In the genomic region with DNA sequence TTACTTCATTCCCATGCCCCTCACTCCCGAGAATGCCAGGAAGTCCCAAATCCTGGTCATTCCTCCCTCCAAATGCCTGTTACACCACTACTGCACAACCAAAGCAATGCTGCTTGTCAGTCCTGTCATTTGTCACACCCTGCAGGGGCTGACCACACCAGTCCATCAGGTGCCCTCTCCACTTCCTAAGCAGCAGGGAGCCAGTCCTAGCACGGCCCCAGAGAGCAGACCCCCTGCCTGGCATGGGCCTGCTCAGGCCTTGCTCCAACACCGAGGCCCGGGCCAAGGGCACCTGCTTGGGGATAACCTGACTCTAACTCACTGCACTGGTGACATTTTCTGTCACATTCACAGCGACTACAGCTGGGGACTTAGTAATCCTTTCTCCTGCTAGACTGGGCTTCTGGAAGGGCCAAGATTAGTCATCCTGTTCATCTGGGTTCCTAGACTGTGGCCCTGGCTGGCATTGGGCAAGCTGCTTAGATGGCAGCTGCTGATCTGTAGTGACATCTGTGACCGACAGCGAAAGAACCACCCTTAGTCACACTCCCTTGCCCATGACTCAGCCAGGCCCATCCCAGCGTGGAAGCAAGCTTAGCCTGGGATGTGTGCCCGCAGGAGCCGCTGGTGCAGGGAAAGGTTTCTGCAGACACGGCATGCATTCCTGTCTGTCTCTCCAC, we compare ENCODE assay signal across 14 cellular contexts. TPM values are rescaled to one million over a fixed set of nuclear protein-coding genes. Genes with fewer than 3 reads are reported as not detected.
A peak's percentile ranks its signal among the peaks of the same experiment; 100 is the strongest.
DNase-seq lines count a peak whose midpoint lies in the region; ATAC-seq, FAIRE-seq and TF ChIP-seq lines count a peak whose summit lies in the region.
"Had no signal": no experiment of that assay in that cellular context is flagged by ENCODE, and none has a peak within 500 bp of the region (broad histone marks: within the 10 kb centered on the region; RNA-seq: fewer than 3 reads in every experiment).

No MANE protein-coding gene starts in this region.

- no peaks in the 10 kb centered on the region for H3K9me3 ChIP-seq in CD4-positive, CD25-positive, alpha-beta regulatory T cell (ENCODE audit: control insufficient read depth in 2 of 2, low read length in 2 of 2)
- H3K9me3 ChIP-seq in HepG2 (ENCODE audit: low read length), result no peaks in the 10 kb centered on the region
- no peaks in the 10 kb centered on the region for H3K9me3 ChIP-seq in upper lobe of right lung
- H3K9me3 ChIP-seq: neutrophil, vagina had no signal

- TF ChIP-seq EP300 in HepG2 (IDR thresholded peaks at IDR 0.05; ENCODE audit: low read depth in 2 of 2, low read length in 2 of 2), result no peak
- TF ChIP-seq EP300 in HepG2 (CRISPR knock-in tag; IDR thresholded peaks at IDR 0.05; ENCODE audit: borderline replicate concordance), result no peak

- intact Hi-C loops in HepG2 (cut with micrococcal nuclease; ENCODE audit: unreplicated experiment) (no loop called here), upper lobe of right lung (cut with DNase I) (no loop called here)

- no peak overlapping the region for H3K27ac ChIP-seq in CD4-positive, CD25-positive, alpha-beta regulatory T cell (ENCODE audit: insufficient read depth, low read length, poor library complexity, severe bottlenecking)
- H3K27ac ChIP-seq in HepG2 (ENCODE audit: extremely low read length, insufficient read depth, low read length) (no peak overlapping the region), upper lobe of right lung (no peak overlapping the region)
- H3K27ac ChIP-seq: hepatocyte, neutrophil, vagina had no signal

- no peak overlapping the region for H2AFZ ChIP-seq in HepG2 (ENCODE audit: low read length)
- H2AFZ ChIP-seq: hepatocyte had no signal

- CTCF ChIA-PET in HepG2 (lab: Yijun Ruan, JAX; ENCODE audit: low intra/inter-chr PET ratio, low total read pairs), result no interaction called here

- ATAC-seq in CD4-positive, CD25-positive, alpha-beta regulatory T cell (ENCODE audit: low read depth in 2 of 2), result no peak
- ATAC-seq in HepG2, result peak; percentile 8; the same call in 2 of the 3 replicates
- ATAC-seq in upper lobe of right lung, result no peak
- ATAC-seq in HG03565 (IDR thresholded peaks at IDR 0.05; ENCODE audit: unreplicated experiment), result no peak

- H3K9me3 Mint-ChIP-seq in CD4-positive, CD25-positive, alpha-beta regulatory T cell, result no peaks in the 10 kb centered on the region
- H3K9me3 Mint-ChIP-seq in IgD-negative memory B cell, result no peaks in the 10 kb centered on the region
- H3K9me3 Mint-ChIP-seq in activated naive CD8-positive, alpha-beta T cell treated with anti-CD3 and anti-CD28 coated beads for 36 hours, result no peaks in the 10 kb centered on the region

- H3K4me2 ChIP-seq in HepG2 (ENCODE audit: low read depth, low read length), result no peak overlapping the region
- H3K4me2 ChIP-seq: hepatocyte had no signal

- peak overlapping the region in 2 of 3 donors; percentile 75 to 92 for H3K27ac Mint-ChIP-seq in CD4-positive, CD25-positive, alpha-beta regulatory T cell
- peak overlapping the region in 2 of 3 donors; percentile 59 to 61 for H3K27ac Mint-ChIP-seq in IgD-negative memory B cell
- H3K27ac Mint-ChIP-seq in activated naive CD8-positive, alpha-beta T cell treated with anti-CD3 and anti-CD28 coated beads for 36 hours, result peak overlapping the region; percentile 46

- DNase-seq in CD4-positive, CD25-positive, alpha-beta regulatory T cell, result no peak
- no peak for DNase-seq in activated naive CD8-positive, alpha-beta T cell treated with anti-CD3 and anti-CD28 coated beads for 36 hours
- DNase-seq in HepG2 (ENCODE audit: low spot score) (no peak), upper lobe of right lung (no peak), midbrain (lab: John Stamatoyannopoulos, UW) (no peak), DMS153 (lab: John Stamatoyannopoulos, UW) (no peak)
- DNase-seq: central memory CD4-positive, alpha-beta T cell; NCI-H2029; SHP77 treated with DMSO at 0.1 percent for 48 hours had no signal

- no peak for TF ChIP-seq CTCF in HepG2 (CRISPR knock-in tag; IDR thresholded peaks at IDR 0.05)
- TF ChIP-seq CTCF in upper lobe of right lung (IDR thresholded peaks at IDR 0.05), result no peak

- H3K27me3 ChIP-seq in CD4-positive, CD25-positive, alpha-beta regulatory T cell (ENCODE audit: control insufficient read depth, insufficient read depth, low read length), result no peaks in the 10 kb centered on the region
- peaks cover 0 to 6% of the 10 kb centered on the region in 2 experiments; a peak in 2 of 5 replicates for H3K27me3 ChIP-seq in HepG2 (ENCODE audit: control insufficient read depth in 1 of 2, insufficient read depth in 2 of 2, low read length in 2 of 2)
- H3K27me3 ChIP-seq in upper lobe of right lung, result no peaks in the 10 kb centered on the region
- H3K27me3 ChIP-seq: hepatocyte, neutrophil, vagina had no signal

- no TSS peak for BruUV-seq in HepG2 (replicated peaks; lab: Mats Ljungman, UMichigan)

- in situ Hi-C loops in HepG2 (cut with HindIII; ENCODE audit: extremely low pct_ligation_motif_present, low pct_unique_long_range_greater_than_20kb), result no loop called here

- H3K36me3 ChIP-seq in CD4-positive, CD25-positive, alpha-beta regulatory T cell (ENCODE audit: control insufficient read depth, insufficient read depth, low read length), result peaks cover 47% of the 10 kb centered on the region
- H3K36me3 ChIP-seq in HepG2 (replicated peaks in 1 of 2; ENCODE audit: control insufficient read depth in 1 of 2, insufficient read depth in 2 of 2, low read length in 2 of 2), result peaks cover 42 to 70% of the 10 kb centered on the region in 2 experiments
- peaks cover 65% of the 10 kb centered on the region for H3K36me3 ChIP-seq in upper lobe of right lung

- 0 out of 2 replicates have a peak overlapping the region, but pooled peaks have one; percentile 14 for H3K9ac ChIP-seq in HepG2 (ENCODE audit: insufficient read depth, low read depth, low read length)

- peaks cover 22% of the 10 kb centered on the region for H3K36me3 Mint-ChIP-seq in CD4-positive, CD25-positive, alpha-beta regulatory T cell
- H3K36me3 Mint-ChIP-seq in IgD-negative memory B cell, result peaks cover 2% of the 10 kb centered on the region
- H3K36me3 Mint-ChIP-seq in activated naive CD8-positive, alpha-beta T cell treated with anti-CD3 and anti-CD28 coated beads for 36 hours, result peaks cover 63% of the 10 kb centered on the region

- H3K4me3 ChIP-seq in CD4-positive, CD25-positive, alpha-beta regulatory T cell (ENCODE audit: low read depth, low read length), result no peak overlapping the region
- H3K4me3 ChIP-seq in HepG2 (replicated peaks in 1 of 3; ENCODE audit: insufficient read depth in 1 of 3, low read depth in 2 of 3, low read length in 3 of 3) (no peak overlapping the region), upper lobe of right lung (no peak overlapping the region)
- H3K4me3 ChIP-seq: hepatocyte, vagina had no signal

- H3K4me1 ChIP-seq in CD4-positive, CD25-positive, alpha-beta regulatory T cell (ENCODE audit: control insufficient read depth, insufficient read depth, low read length, poor library complexity, severe bottlenecking), result peaks cover 16% of the 10 kb centered on the region
- H3K4me1 ChIP-seq in HepG2 (ENCODE audit: insufficient read depth, low read length), result peaks cover 22% of the 10 kb centered on the region
- peaks cover 16% of the 10 kb centered on the region for H3K4me1 ChIP-seq in upper lobe of right lung

- TF ChIP-seq POLR2A in HepG2 (IDR thresholded peaks at IDR 0.05; ENCODE audit: insufficient read depth in 1 of 2, low read depth in 2 of 2, low read length in 2 of 2), result no peak

- WGBS in HepG2 (ENCODE audit: low lambda C conversion rate), result 95% methylated on average over 10 of the region's 11 CpGs

- POLR2A ChIA-PET in HepG2 (lab: Yijun Ruan, JAX), result no interaction called here

- H3K79me2 ChIP-seq in HepG2 (ENCODE audit: insufficient read depth, low read length), result peaks cover 42% of the 10 kb centered on the region

- TF ChIP-seq RAD21 in HepG2 (CRISPR knock-in tag; IDR thresholded peaks at IDR 0.05), result no peak

- no peaks in the 10 kb centered on the region for H3K27me3 Mint-ChIP-seq in CD4-positive, CD25-positive, alpha-beta regulatory T cell
- no peaks in the 10 kb centered on the region for H3K27me3 Mint-ChIP-seq in IgD-negative memory B cell
- H3K27me3 Mint-ChIP-seq in activated naive CD8-positive, alpha-beta T cell treated with anti-CD3 and anti-CD28 coated beads for 36 hours, result no peaks in the 10 kb centered on the region

- FAIRE-seq in HepG2 (lab: Jason Lieb, UNC), result no peak

- no peaks in the 10 kb centered on the region for H4K20me1 ChIP-seq in HepG2 (ENCODE audit: insufficient read depth, low read length)

- peak overlapping the region in 1 of 4 donors; percentile 63 for H3K4me3 Mint-ChIP-seq in CD4-positive, CD25-positive, alpha-beta regulatory T cell
- peak overlapping the region in 2 of 4 donors; percentile 38 to 79 for H3K4me3 Mint-ChIP-seq in IgD-negative memory B cell
- H3K4me3 Mint-ChIP-seq in activated naive CD8-positive, alpha-beta T cell treated with anti-CD3 and anti-CD28 coated beads for 36 hours, result peak overlapping the region; percentile 14

- H3K4me1 Mint-ChIP-seq in CD4-positive, CD25-positive, alpha-beta regulatory T cell, result peaks cover 0 to 21% (median 4%) of the 10 kb centered on the region in 4 donors
- peaks cover 0 to 9% (median 6%) of the 10 kb centered on the region in 3 donors for H3K4me1 Mint-ChIP-seq in IgD-negative memory B cell
- H3K4me1 Mint-ChIP-seq in activated naive CD8-positive, alpha-beta T cell treated with anti-CD3 and anti-CD28 coated beads for 36 hours, result peaks cover 13% of the 10 kb centered on the region

RNA-seq across cellular contexts. Expression of a gene that starts 5.4 kb away (rescaled TPM):
- total RNA-seq in CD4-positive, CD25-positive, alpha-beta regulatory T cell, result 90.9 TPM
- 10 to 100 TPM; 24.8 to 57.6 (median 39.6) TPM for polyA plus RNA-seq in CD4-positive, CD25-positive, alpha-beta regulatory T cell
- polyA plus RNA-seq in IgD-negative memory B cell, result 22.5 TPM
- 100 to 1,000 TPM; 306 to 311 TPM for total RNA-seq in activated naive CD8-positive, alpha-beta T cell treated with anti-CD3 and anti-CD28 coated beads for 36 hours
- total RNA-seq in HepG2 (2016; rRNA removed; fragmentation: Illumina TruSeq; extraction: Trizol), result 264 and 269 TPM in 2 replicates
- total RNA-seq in HepG2 (2016; cell fraction: cytosol; rRNA removed; fragmentation: Illumina TruSeq; extraction: Trizol; ENCODE audit: low read depth), result 86.2 and 89.3 TPM in 2 replicates
- 272 and 275 TPM in 2 replicates for total RNA-seq in HepG2 (2016; cell fraction: insoluble cytoplasmic fraction; rRNA removed; fragmentation: Illumina TruSeq; extraction: Trizol)
- 108 and 110 TPM in 2 replicates for total RNA-seq in HepG2 (2016; cell fraction: membrane; rRNA removed; fragmentation: Illumina TruSeq; extraction: Trizol)
- total RNA-seq in HepG2 (2016; cell fraction: nucleus; rRNA removed; fragmentation: Illumina TruSeq; extraction: Trizol), result 101 and 105 TPM in 2 replicates
- polyA plus RNA-seq in HepG2 (2011; rRNA removed), result 58.4 and 59.8 TPM in 2 replicates
- polyA plus RNA-seq in HepG2 (2011; cell fraction: cytosol; rRNA removed), result 45.3 and 72.1 TPM in 2 replicates
- 54.3 and 67.4 TPM in 2 replicates for polyA plus RNA-seq in HepG2 (2011; cell fraction: nucleus; rRNA removed)
- 42.1 and 68.4 TPM in 2 replicates for polyA plus RNA-seq in HepG2 (2012)
- polyA plus RNA-seq in HepG2 (2016; cell fraction: cytosol; fragmentation: Illumina TruSeq; extraction: Trizol; ENCODE audit: low read depth), result 78.5 and 81.9 TPM in 2 replicates
- 267 TPM in 2 replicates for polyA plus RNA-seq in HepG2 (2016; cell fraction: insoluble cytoplasmic fraction; fragmentation: Illumina TruSeq; extraction: Trizol; ENCODE audit: low read depth)
- 83.5 and 93.6 TPM in 2 replicates for polyA plus RNA-seq in HepG2 (2016; cell fraction: membrane; fragmentation: Illumina TruSeq; extraction: Trizol; ENCODE audit: low read depth)
- polyA plus RNA-seq in HepG2 (2016; cell fraction: nucleus; fragmentation: Illumina TruSeq; extraction: Trizol; ENCODE audit: insufficient read depth, low read depth), result 158 and 162 TPM in 2 replicates
- 80.4 and 133 TPM in 2 replicates for polyA minus RNA-seq in HepG2 (2011; rRNA and poly(A)+ RNA removed; ENCODE audit: low replicate concordance)
- polyA minus RNA-seq in HepG2 (2011; cell fraction: cytosol; rRNA and poly(A)+ RNA removed), result 40.2 and 48.3 TPM in 2 replicates
- 44.9 and 56.4 TPM in 2 replicates for polyA minus RNA-seq in HepG2 (2011; cell fraction: nucleus; rRNA and poly(A)+ RNA removed)
- total RNA-seq in upper lobe of right lung, result 39.4 TPM

RNA-seq across cellular contexts. Expression of a gene that starts 5.5 kb away (rescaled TPM):
- 44.4 TPM for total RNA-seq in CD4-positive, CD25-positive, alpha-beta regulatory T cell
- polyA plus RNA-seq in CD4-positive, CD25-positive, alpha-beta regulatory T cell, result 100 to 1,000 TPM; 262 to 331 (median 290) TPM
- 266 TPM for polyA plus RNA-seq in IgD-negative memory B cell
- total RNA-seq in activated naive CD8-positive, alpha-beta T cell treated with anti-CD3 and anti-CD28 coated beads for 36 hours, result 100 to 1,000 TPM; 119 to 126 TPM
- 114 and 127 TPM in 2 replicates for total RNA-seq in HepG2 (2016; rRNA removed; fragmentation: Illumina TruSeq; extraction: Trizol)
- 131 and 197 TPM in 2 replicates for total RNA-seq in HepG2 (2016; cell fraction: cytosol; rRNA removed; fragmentation: Illumina TruSeq; extraction: Trizol; ENCODE audit: low read depth)
- 108 and 128 TPM in 2 replicates for total RNA-seq in HepG2 (2016; cell fraction: insoluble cytoplasmic fraction; rRNA removed; fragmentation: Illumina TruSeq; extraction: Trizol)
- 131 and 179 TPM in 2 replicates for total RNA-seq in HepG2 (2016; cell fraction: membrane; rRNA removed; fragmentation: Illumina TruSeq; extraction: Trizol)
- total RNA-seq in HepG2 (2016; cell fraction: nucleus; rRNA removed; fragmentation: Illumina TruSeq; extraction: Trizol), result 50.9 and 64.4 TPM in 2 replicates
- 235 and 250 TPM in 2 replicates for polyA plus RNA-seq in HepG2 (2011; rRNA removed)
- 444 and 596 TPM in 2 replicates for polyA plus RNA-seq in HepG2 (2011; cell fraction: cytosol; rRNA removed)
- 192 and 202 TPM in 2 replicates for polyA plus RNA-seq in HepG2 (2011; cell fraction: nucleus; rRNA removed)
- 95.6 and 161 TPM in 2 replicates for polyA plus RNA-seq in HepG2 (2012)
- 209 and 306 TPM in 2 replicates for polyA plus RNA-seq in HepG2 (2016; cell fraction: cytosol; fragmentation: Illumina TruSeq; extraction: Trizol; ENCODE audit: low read depth)
- 119 and 120 TPM in 2 replicates for polyA plus RNA-seq in HepG2 (2016; cell fraction: insoluble cytoplasmic fraction; fragmentation: Illumina TruSeq; extraction: Trizol; ENCODE audit: low read depth)
- 162 and 209 TPM in 2 replicates for polyA plus RNA-seq in HepG2 (2016; cell fraction: membrane; fragmentation: Illumina TruSeq; extraction: Trizol; ENCODE audit: low read depth)
- 107 and 109 TPM in 2 replicates for polyA plus RNA-seq in HepG2 (2016; cell fraction: nucleus; fragmentation: Illumina TruSeq; extraction: Trizol; ENCODE audit: insufficient read depth, low read depth)
- 68.6 and 147 TPM in 2 replicates for polyA minus RNA-seq in HepG2 (2011; rRNA and poly(A)+ RNA removed; ENCODE audit: low replicate concordance)
- polyA minus RNA-seq in HepG2 (2011; cell fraction: cytosol; rRNA and poly(A)+ RNA removed), result 32.2 and 42.7 TPM in 2 replicates
- 23.0 and 25.9 TPM in 2 replicates for polyA minus RNA-seq in HepG2 (2011; cell fraction: nucleus; rRNA and poly(A)+ RNA removed)
- 91.0 TPM for total RNA-seq in upper lobe of right lung

RNA-seq across cellular contexts. Expression of a gene that starts 14.9 kb away (rescaled TPM):
- total RNA-seq in CD4-positive, CD25-positive, alpha-beta regulatory T cell, result 578 TPM
- polyA plus RNA-seq in CD4-positive, CD25-positive, alpha-beta regulatory T cell, result 100 to 1,000 TPM in 2 of 4 donors, 10 to 100 TPM in 2; 91.4 to 141 (median 99.4) TPM
- polyA plus RNA-seq in IgD-negative memory B cell (163 TPM), HepG2 (2011; rRNA removed) (40.0 and 52.1 TPM in 2 replicates)
- 100 to 1,000 TPM; 556 to 594 TPM for total RNA-seq in activated naive CD8-positive, alpha-beta T cell treated with anti-CD3 and anti-CD28 coated beads for 36 hours
- total RNA-seq in HepG2 (2016; rRNA removed; fragmentation: Illumina TruSeq; extraction: Trizol) (64.0 and 120 TPM in 2 replicates), upper lobe of right lung (386 TPM)
- 25.7 and 26.7 TPM in 2 replicates for total RNA-seq in HepG2 (2016; cell fraction: cytosol; rRNA removed; fragmentation: Illumina TruSeq; extraction: Trizol; ENCODE audit: low read depth)
- total RNA-seq in HepG2 (2016; cell fraction: insoluble cytoplasmic fraction; rRNA removed; fragmentation: Illumina TruSeq; extraction: Trizol), result 73.7 and 111 TPM in 2 replicates
- 68.1 and 73.5 TPM in 2 replicates for total RNA-seq in HepG2 (2016; cell fraction: membrane; rRNA removed; fragmentation: Illumina TruSeq; extraction: Trizol)
- 66.3 and 84.1 TPM in 2 replicates for total RNA-seq in HepG2 (2016; cell fraction: nucleus; rRNA removed; fragmentation: Illumina TruSeq; extraction: Trizol)
- 61.3 and 96.2 TPM in 2 replicates for polyA plus RNA-seq in HepG2 (2011; cell fraction: cytosol; rRNA removed)
- 174 and 191 TPM in 2 replicates for polyA plus RNA-seq in HepG2 (2011; cell fraction: nucleus; rRNA removed)
- polyA plus RNA-seq in HepG2 (2012), result 159 and 169 TPM in 2 replicates
- 89.7 and 102 TPM in 2 replicates for polyA plus RNA-seq in HepG2 (2016; cell fraction: cytosol; fragmentation: Illumina TruSeq; extraction: Trizol; ENCODE audit: low read depth)
- polyA plus RNA-seq in HepG2 (2016; cell fraction: insoluble cytoplasmic fraction; fragmentation: Illumina TruSeq; extraction: Trizol; ENCODE audit: low read depth), result 221 and 287 TPM in 2 replicates
- polyA plus RNA-seq in HepG2 (2016; cell fraction: membrane; fragmentation: Illumina TruSeq; extraction: Trizol; ENCODE audit: low read depth), result 171 and 188 TPM in 2 replicates
- polyA plus RNA-seq in HepG2 (2016; cell fraction: nucleus; fragmentation: Illumina TruSeq; extraction: Trizol; ENCODE audit: insufficient read depth, low read depth), result 248 and 249 TPM in 2 replicates
- polyA minus RNA-seq in HepG2 (2011; rRNA and poly(A)+ RNA removed; ENCODE audit: low replicate concordance), result 35.7 and 46.7 TPM in 2 replicates
- polyA minus RNA-seq in HepG2 (2011; cell fraction: cytosol; rRNA and poly(A)+ RNA removed), result 54.0 and 54.8 TPM in 2 replicates
- 52.7 and 57.6 TPM in 2 replicates for polyA minus RNA-seq in HepG2 (2011; cell fraction: nucleus; rRNA and poly(A)+ RNA removed)

RNA-seq across cellular contexts. Expression of a gene that starts 16.0 kb away (rescaled TPM):
- not detected for total RNA-seq in CD4-positive, CD25-positive, alpha-beta regulatory T cell
- polyA plus RNA-seq in CD4-positive, CD25-positive, alpha-beta regulatory T cell, result under 1 TPM in 1 of 4 donors, not detected in 3; 0.10 TPM
- polyA plus RNA-seq in IgD-negative memory B cell (not detected), HepG2 (2011; rRNA removed) (0.11 and 0.22 TPM in 2 replicates)
- under 1 TPM in 1 of 2 experiments, not detected in 1; 0.47 TPM for total RNA-seq in activated naive CD8-positive, alpha-beta T cell treated with anti-CD3 and anti-CD28 coated beads for 36 hours
- total RNA-seq in HepG2 (2016; rRNA removed; fragmentation: Illumina TruSeq; extraction: Trizol) (0.56 and 0.93 TPM in 2 replicates), upper lobe of right lung (0.55 TPM)
- 0.97 and 1.1 TPM in 2 replicates for total RNA-seq in HepG2 (2016; cell fraction: cytosol; rRNA removed; fragmentation: Illumina TruSeq; extraction: Trizol; ENCODE audit: low read depth)
- total RNA-seq in HepG2 (2016; cell fraction: insoluble cytoplasmic fraction; rRNA removed; fragmentation: Illumina TruSeq; extraction: Trizol), result 0.34 and 0.69 TPM in 2 replicates
- total RNA-seq in HepG2 (2016; cell fraction: membrane; rRNA removed; fragmentation: Illumina TruSeq; extraction: Trizol), result 0.59 and 0.69 TPM in 2 replicates
- 0.31 and 0.44 TPM in 2 replicates for total RNA-seq in HepG2 (2016; cell fraction: nucleus; rRNA removed; fragmentation: Illumina TruSeq; extraction: Trizol)
- polyA plus RNA-seq in HepG2 (2011; cell fraction: cytosol; rRNA removed), result 0.59 and 0.70 TPM in 2 replicates
- 0.52 and 0.66 TPM in 2 replicates for polyA plus RNA-seq in HepG2 (2011; cell fraction: nucleus; rRNA removed)
- 1.6 TPM in 1 of 2 replicates, not detected in the other for polyA plus RNA-seq in HepG2 (2012)
- polyA plus RNA-seq in HepG2 (2016; cell fraction: cytosol; fragmentation: Illumina TruSeq; extraction: Trizol; ENCODE audit: low read depth), result 1.2 and 1.7 TPM in 2 replicates
- polyA plus RNA-seq in HepG2 (2016; cell fraction: insoluble cytoplasmic fraction; fragmentation: Illumina TruSeq; extraction: Trizol; ENCODE audit: low read depth), result 0.17 and 0.43 TPM in 2 replicates
- polyA plus RNA-seq in HepG2 (2016; cell fraction: membrane; fragmentation: Illumina TruSeq; extraction: Trizol; ENCODE audit: low read depth), result 0.80 and 0.88 TPM in 2 replicates
- polyA plus RNA-seq in HepG2 (2016; cell fraction: nucleus; fragmentation: Illumina TruSeq; extraction: Trizol; ENCODE audit: insufficient read depth, low read depth), result 1.3 TPM in 1 of 2 replicates, not detected in the other
- 0.80 and 1.6 TPM in 2 replicates for polyA minus RNA-seq in HepG2 (2011; rRNA and poly(A)+ RNA removed; ENCODE audit: low replicate concordance)
- 0.53 TPM in 1 of 2 replicates, not detected in the other for polyA minus RNA-seq in HepG2 (2011; cell fraction: cytosol; rRNA and poly(A)+ RNA removed)
- polyA minus RNA-seq in HepG2 (2011; cell fraction: nucleus; rRNA and poly(A)+ RNA removed), result 0.26 and 0.75 TPM in 2 replicates

RNA-seq across cellular contexts. Expression of a gene that starts 25.2 kb away (rescaled TPM):
- 28.6 TPM for total RNA-seq in CD4-positive, CD25-positive, alpha-beta regulatory T cell
- polyA plus RNA-seq in CD4-positive, CD25-positive, alpha-beta regulatory T cell, result 10 to 100 TPM; 25.6 to 30.9 (median 26.8) TPM
- 20.0 TPM for polyA plus RNA-seq in IgD-negative memory B cell
- 10 to 100 TPM; 20.8 to 21.4 TPM for total RNA-seq in activated naive CD8-positive, alpha-beta T cell treated with anti-CD3 and anti-CD28 coated beads for 36 hours
- 240 and 297 TPM in 2 replicates for total RNA-seq in HepG2 (2016; rRNA removed; fragmentation: Illumina TruSeq; extraction: Trizol)
- 152 and 156 TPM in 2 replicates for total RNA-seq in HepG2 (2016; cell fraction: cytosol; rRNA removed; fragmentation: Illumina TruSeq; extraction: Trizol; ENCODE audit: low read depth)
- total RNA-seq in HepG2 (2016; cell fraction: insoluble cytoplasmic fraction; rRNA removed; fragmentation: Illumina TruSeq; extraction: Trizol), result 223 and 298 TPM in 2 replicates
- total RNA-seq in HepG2 (2016; cell fraction: membrane; rRNA removed; fragmentation: Illumina TruSeq; extraction: Trizol), result 178 and 208 TPM in 2 replicates
- 220 and 223 TPM in 2 replicates for total RNA-seq in HepG2 (2016; cell fraction: nucleus; rRNA removed; fragmentation: Illumina TruSeq; extraction: Trizol)
- polyA plus RNA-seq in HepG2 (2011; rRNA removed), result 147 and 222 TPM in 2 replicates
- polyA plus RNA-seq in HepG2 (2011; cell fraction: cytosol; rRNA removed), result 94.7 and 118 TPM in 2 replicates
- polyA plus RNA-seq in HepG2 (2011; cell fraction: nucleus; rRNA removed), result 1,015 and 1,225 TPM in 2 replicates
- 124 and 128 TPM in 2 replicates for polyA plus RNA-seq in HepG2 (2012)
- 113 and 134 TPM in 2 replicates for polyA plus RNA-seq in HepG2 (2016; cell fraction: cytosol; fragmentation: Illumina TruSeq; extraction: Trizol; ENCODE audit: low read depth)
- 235 and 242 TPM in 2 replicates for polyA plus RNA-seq in HepG2 (2016; cell fraction: insoluble cytoplasmic fraction; fragmentation: Illumina TruSeq; extraction: Trizol; ENCODE audit: low read depth)
- polyA plus RNA-seq in HepG2 (2016; cell fraction: membrane; fragmentation: Illumina TruSeq; extraction: Trizol; ENCODE audit: low read depth), result 149 and 175 TPM in 2 replicates
- 499 and 551 TPM in 2 replicates for polyA plus RNA-seq in HepG2 (2016; cell fraction: nucleus; fragmentation: Illumina TruSeq; extraction: Trizol; ENCODE audit: insufficient read depth, low read depth)
- 38.6 and 144 TPM in 2 replicates for polyA minus RNA-seq in HepG2 (2011; rRNA and poly(A)+ RNA removed; ENCODE audit: low replicate concordance)
- 47.2 and 54.9 TPM in 2 replicates for polyA minus RNA-seq in HepG2 (2011; cell fraction: cytosol; rRNA and poly(A)+ RNA removed)
- polyA minus RNA-seq in HepG2 (2011; cell fraction: nucleus; rRNA and poly(A)+ RNA removed), result 202 and 210 TPM in 2 replicates
- 46.1 TPM for total RNA-seq in upper lobe of right lung
